Comparison of ENCODE assay signal across 11 cellular contexts in genomic region chr18:7945882-7946281, GRCh38.
DNase-seq lines count a peak whose midpoint lies in the region; ATAC-seq and TF ChIP-seq lines count a peak whose summit lies in the region.
"Had no signal": no experiment of that assay in that cellular context is flagged by ENCODE, and none has a peak within 500 bp of the region (broad histone marks: within the 10 kb centered on the region; RNA-seq: fewer than 3 reads in every experiment).

No MANE protein-coding gene starts in this region.

- H3K9me3 ChIP-seq in IMR-90 (ENCODE audit: control insufficient read depth, insufficient read depth, low read length), result no peaks in the 10 kb centered on the region
- no peaks in the 10 kb centered on the region for H3K9me3 ChIP-seq in colonic mucosa
- H3K9me3 ChIP-seq in mucosa of descending colon, result no peaks in the 10 kb centered on the region
- H3K9me3 ChIP-seq: heart right ventricle had no signal

- dilution Hi-C loops in IMR-90 (cut with HindIII; ENCODE audit: low sequenced_read_pairs, unreplicated experiment), result no loop called here

- CTCF ChIA-PET in IMR-90 (lab: Yijun Ruan, JAX), result interaction anchor here (0.6 kb wide), 2 partner anchors 138 to 315 kb away, joined by 3 to 5 read pairs; no protein-coding TSS in a partner anchor

- no peak overlapping the region for H2AK5ac ChIP-seq in IMR-90 (ENCODE audit: low read depth, low read length)

- no peaks in the 10 kb centered on the region for H3K27me3 ChIP-seq in IMR-90 (ENCODE audit: control insufficient read depth, insufficient read depth, low read length)
- H3K27me3 ChIP-seq in colonic mucosa, result no peaks in the 10 kb centered on the region
- H3K27me3 ChIP-seq: heart right ventricle had no signal

- no peaks in the 10 kb centered on the region for H4K20me1 ChIP-seq in IMR-90 (ENCODE audit: insufficient read depth, low read length)

- DNase-seq in AG20443 (ENCODE audit: low spot score) (peak; percentile 81), IMR-90 (peak; percentile 97), colonic mucosa (no peak), mucosa of descending colon (no peak), G401 (ENCODE audit: low spot score) (no peak)
- no peak for DNase-seq in stimulated activated CD8-positive, alpha-beta memory T cell treated with anti-CD3 and anti-CD28 coated beads, Interleukin-4, amount 100 ng/mL, for 48 hours
- DNase-seq: activated CD8-positive, alpha-beta memory T cell treated with anti-CD3 and anti-CD28 coated beads, Interleukin-2, amount 10 ng/mL, durations not matched to agents 7 days and 5 days; heart right ventricle; stimulated activated CD4-positive, alpha-beta T cell treated with anti-CD3 and anti-CD28 coated beads, Interleukin-12 subunit alpha, Interleukin-12 subunit beta, amount 100 ng/mL, for 4 hours had no signal

- no peak overlapping the region; the same call in 1 of the 2 replicates for H3K9ac ChIP-seq in IMR-90 (ENCODE audit: low read depth, low read length)
- H3K9ac ChIP-seq in colonic mucosa (ENCODE audit: low read depth in 2 of 2, low read length in 2 of 2), result no peak overlapping the region

- H3K4me2 ChIP-seq in IMR-90 (ENCODE audit: low read depth, low read length), result peak overlapping the region; percentile 89; the same call in 1 of the 2 replicates

- ATAC-seq in IMR-90 (ENCODE audit: low read depth) (peak; percentile 87), mucosa of descending colon (peak; percentile 39), HG03025 (IDR thresholded peaks at IDR 0.05; ENCODE audit: low FRiP score, unreplicated experiment) (no peak), GM21515 (IDR thresholded peaks at IDR 0.05; ENCODE audit: unreplicated experiment) (no peak)
- ATAC-seq: activated CD8-positive, alpha-beta memory T cell treated with anti-CD3 and anti-CD28 coated beads, Interleukin-2, amount 10 ng/mL, durations not matched to agents 7 days and 5 days had no signal

- 0 out of 2 replicates have a peak overlapping the region, but pooled peaks have one; percentile 38 for H3K56ac ChIP-seq in IMR-90 (ENCODE audit: extremely low read depth, insufficient read depth, low read length)

- POLR2A ChIA-PET in IMR-90 (lab: Charles Lee; ENCODE audit: unreplicated experiment), result no interaction called here

- H2BK15ac ChIP-seq in IMR-90 (ENCODE audit: low read depth, low read length), result peak overlapping the region; percentile 73; the same call in 1 of the 3 replicates

- H2BK20ac ChIP-seq in IMR-90 (ENCODE audit: low read depth, low read length), result peak overlapping the region; percentile 93

- no peak overlapping the region for H2AFZ ChIP-seq in IMR-90 (replicated peaks; ENCODE audit: low read length, poor library complexity)

- H2BK5ac ChIP-seq in IMR-90 (ENCODE audit: low read depth, low read length, poor library complexity, severe bottlenecking), result peak overlapping the region; percentile 98

- H3K79me1 ChIP-seq in IMR-90 (ENCODE audit: low read depth in 1 of 2, low read length in 2 of 2), result peaks cover 0 to 15% of the 10 kb centered on the region in 2 experiments; a peak in 2 of 4 replicates

- intact Hi-C loops in IMR-90 (cut with micrococcal nuclease), result loop anchor here (2.0 to 5.0 kb wide), 2 partner anchors 43 to 379 kb away; partner anchors contain the start of gene PTPRM
- intact Hi-C loops in colonic mucosa (cut with DNase I), result no loop called here
- intact Hi-C loops in mucosa of descending colon (cut with DNase I, micrococcal nuclease), result no loop called here

- peaks cover 13% of the 10 kb centered on the region for H3K9me1 ChIP-seq in IMR-90 (ENCODE audit: insufficient read depth, low read length)

- no peak overlapping the region for H3K4me3 ChIP-seq in IMR-90 (ENCODE audit: insufficient read depth, low read depth, low read length)
- no peak overlapping the region for H3K4me3 ChIP-seq in colonic mucosa
- no peak overlapping the region for H3K4me3 ChIP-seq in mucosa of descending colon

- peak overlapping the region in 1 of 2 experiments; percentile 69; a peak in 3 of 4 replicates for H4K8ac ChIP-seq in IMR-90 (ENCODE audit: low read depth in 2 of 2, low read length in 2 of 2)

- no peaks in the 10 kb centered on the region for H3K36me3 ChIP-seq in IMR-90 (ENCODE audit: control insufficient read depth, insufficient read depth, low read length)
- no peaks in the 10 kb centered on the region for H3K36me3 ChIP-seq in colonic mucosa
- H3K36me3 ChIP-seq in mucosa of descending colon (ENCODE audit: low read depth), result no peaks in the 10 kb centered on the region

- H4K5ac ChIP-seq in IMR-90 (ENCODE audit: low read depth, low read length), result peak overlapping the region; percentile 65; the same call in 1 of the 2 replicates

- TF ChIP-seq CTCF in IMR-90 (conservative IDR thresholded peaks at IDR 0.05; ENCODE audit: low read depth, low read length) (no peak), colonic mucosa (IDR thresholded peaks at IDR 0.05) (no peak), mucosa of descending colon (IDR thresholded peaks at IDR 0.05) (no peak)

- peak overlapping the region; percentile 69; the same call in 1 of the 2 replicates for H3K23ac ChIP-seq in IMR-90 (ENCODE audit: low read depth, low read length)

- peak overlapping the region; percentile 70 for H4K91ac ChIP-seq in IMR-90 (ENCODE audit: insufficient read depth, low read depth, low read length)

- H3K27ac ChIP-seq in IMR-90 (ENCODE audit: insufficient read depth, low read length) (peak overlapping the region; percentile 50; the same call in 1 of the 2 replicates), colonic mucosa (peak overlapping the region; percentile 66)

- no CpG with 5 or more reads among the region's 3 CpGs for WGBS in IMR-90 (ENCODE audit: extremely low coverage in 2 of 2, insufficient read length in 1 of 2), 2 experiments

- no peak for TF ChIP-seq POLR2A in IMR-90 (IDR thresholded peaks at IDR 0.05; ENCODE audit: low read depth, low read length)

- H3K4ac ChIP-seq in IMR-90 (ENCODE audit: low read depth, low read length), result peak overlapping the region; percentile 79; the same call in 1 of the 2 replicates

- no peak for TF ChIP-seq RAD21 in IMR-90 (IDR thresholded peaks at IDR 0.05; ENCODE audit: low read length)

- H3K4me1 ChIP-seq in IMR-90 (ENCODE audit: control insufficient read depth, insufficient read depth, low read length) (peaks cover 10% of the 10 kb centered on the region), colonic mucosa (no peaks in the 10 kb centered on the region), mucosa of descending colon (ENCODE audit: low read depth) (peaks cover 9% of the 10 kb centered on the region)

- no TSS peak for BruUV-seq in IMR-90 (replicated peaks; lab: Mats Ljungman, UMichigan)

- H3K14ac ChIP-seq in IMR-90 (replicated peaks; ENCODE audit: low read depth, low read length), result peak overlapping the region; percentile 72

- in situ Hi-C loops in IMR-90 (cut with MboI; ENCODE audit: low sequenced_read_pairs) (no loop called here), G401 (cut with HindIII; ENCODE audit: low sequenced_read_pairs) (no loop called here)

- peak overlapping the region; percentile 91; the same call in 1 of the 2 replicates for H3K18ac ChIP-seq in IMR-90 (ENCODE audit: low read depth, low read length)

- H2AK9ac ChIP-seq in IMR-90 (replicated peaks; ENCODE audit: low read depth, low read length, poor library complexity), result no peak overlapping the region

- peak overlapping the region; percentile 83; the same call in 1 of the 2 replicates for H2BK120ac ChIP-seq in IMR-90 (ENCODE audit: low read depth, low read length)

TF ChIP-seq in IMR-90, 13 proteins besides CTCF, POLR2A, EP300 and RAD21:
- TF ChIP-seq ELK1 (IDR thresholded peaks at IDR 0.05; ENCODE audit: borderline replicate concordance, low read depth, low read length) (no peak), NFE2L2 (IDR thresholded peaks at IDR 0.05; ENCODE audit: low read depth, low read length) (0 out of 2 replicates have a peak, but pooled peaks have one; percentile 16), FOS (IDR thresholded peaks at IDR 0.05; ENCODE audit: low read depth, low read length) (peak; percentile 99), BHLHE40 (IDR thresholded peaks at IDR 0.05; ENCODE audit: low read depth, low read length) (peak; percentile 82), MAZ (IDR thresholded peaks at IDR 0.05; ENCODE audit: borderline replicate concordance, low read depth, low read length) (no peak), SMC3 (IDR thresholded peaks at IDR 0.05; ENCODE audit: low read depth, low read length) (0 out of 2 replicates have a peak, but pooled peaks have one; percentile 16), MXI1 (IDR thresholded peaks at IDR 0.05; ENCODE audit: borderline replicate concordance, low read depth, low read length) (no peak)

Comparison
In these comparisons a context has a peak if more than half of its experiments do, and no peak if none do; other contexts are left out.
1. DNase-seq: peak in AG20443 (single experiment) and IMR-90 (single experiment); none in colonic mucosa (single experiment), mucosa of descending colon (0 of 3), stimulated activated CD8-positive, alpha-beta memory T cell treated with anti-CD3 and anti-CD28 coated beads, Interleukin-4, amount 100 ng/mL, for 48 hours (single experiment) and G401 (single experiment).
2. ATAC-seq: peak in IMR-90 (single experiment) and mucosa of descending colon (single experiment); none in HG03025 (single experiment) and GM21515 (single experiment).